In the genomic region with DNA sequence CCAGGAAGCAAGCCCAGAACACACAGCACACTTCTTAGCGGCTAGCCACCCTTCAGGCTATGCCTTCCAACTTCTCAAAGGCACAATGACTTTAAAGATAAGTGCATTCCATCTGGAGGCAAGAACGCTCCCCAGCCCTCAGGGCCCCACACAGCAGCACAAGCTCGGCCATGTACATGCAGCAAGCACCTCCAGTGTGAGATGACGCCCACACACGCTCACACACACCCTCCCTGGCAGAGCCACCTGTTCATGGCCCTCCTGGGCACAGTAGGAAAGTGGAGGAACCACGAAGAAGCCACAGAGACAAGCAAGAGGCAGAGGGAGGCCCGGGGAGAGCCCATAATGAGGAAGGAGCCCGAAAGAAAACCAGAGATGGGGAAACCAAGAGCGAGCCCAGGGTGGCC, we compare ENCODE assay signal across 8 cellular contexts. TPM values are rescaled to one million over a fixed set of nuclear protein-coding genes. Genes with fewer than 3 reads are reported as not detected.
A peak's percentile ranks its signal among the peaks of the same experiment; 100 is the strongest.
DNase-seq lines count a peak whose midpoint lies in the region; ATAC-seq, FAIRE-seq and TF ChIP-seq lines count a peak whose summit lies in the region.

No MANE protein-coding gene starts in this region.

- peak; percentile 22 for DNase-seq in NCI-H2171 (lab: John Stamatoyannopoulos, UW)
- peak; percentile 29 for DNase-seq in bronchial epithelial cell (ENCODE audit: low read depth)
- no peak for DNase-seq in osteoblast (ENCODE audit: insufficient read length, low spot score, missing footprints)
- DNase-seq in DMS114 treated with DMSO at 0.1 percent for 48 hours (lab: John Stamatoyannopoulos, UW; ENCODE audit: unreplicated experiment) = no peak
- DNase-seq in NCI-H510A treated with DMSO at 0.1 percent for 48 hours (lab: John Stamatoyannopoulos, UW) = no peak
- no peak for DNase-seq in D721Med (ENCODE audit: insufficient read length, low spot score)
- no peak for DNase-seq in AG20443 (ENCODE audit: low spot score)

- peak; percentile 27 for ATAC-seq in GM21529 (IDR thresholded peaks at IDR 0.05; ENCODE audit: unreplicated experiment)

- H2AFZ ChIP-seq in osteoblast (ENCODE audit: low read length) = no peak overlapping the region

- H3K9me3 ChIP-seq in osteoblast (ENCODE audit: low read depth, low read length) = no peaks in the 10 kb centered on the region

- peak overlapping the region; percentile 72 for H3K4me2 ChIP-seq in osteoblast (ENCODE audit: insufficient read depth, low read length)

- peaks cover 65% of the 10 kb centered on the region for H3K79me2 ChIP-seq in osteoblast (ENCODE audit: insufficient read depth, low read length)

- H3K4me1 ChIP-seq in osteoblast (ENCODE audit: insufficient read depth, low read length) = peaks cover 77% of the 10 kb centered on the region

- H3K27ac ChIP-seq in osteoblast (ENCODE audit: low read depth, low read length) = peak overlapping the region; percentile 86

- peaks cover 14% of the 10 kb centered on the region for H4K20me1 ChIP-seq in osteoblast (ENCODE audit: insufficient read depth, low read length)

- H3K27me3 ChIP-seq in bronchial epithelial cell (ENCODE audit: control insufficient read depth, insufficient read depth, low read length) = no peaks in the 10 kb centered on the region
- H3K27me3 ChIP-seq in osteoblast (ENCODE audit: insufficient read depth, low read length) = no peaks in the 10 kb centered on the region

- TF ChIP-seq CTCF in bronchial epithelial cell (IDR thresholded peaks at IDR 0.05; ENCODE audit: insufficient read depth, low read length, severe bottlenecking) = no peak
- no peak for TF ChIP-seq CTCF in osteoblast (IDR thresholded peaks at IDR 0.05; ENCODE audit: extremely low read depth, low read depth, low read length)
- TF ChIP-seq CTCF in D721Med (IDR thresholded peaks at IDR 0.05; ENCODE audit: insufficient read depth, missing control alignments) = no peak

- H3K4me3 ChIP-seq in bronchial epithelial cell (ENCODE audit: low read depth, low read length) (no peak overlapping the region), osteoblast (ENCODE audit: insufficient read depth, low read length) (no peak overlapping the region)

- H3K36me3 ChIP-seq in bronchial epithelial cell (ENCODE audit: control insufficient read depth, insufficient read depth, low read length) (no peaks in the 10 kb centered on the region), osteoblast (ENCODE audit: insufficient read depth, low read length) (no peaks in the 10 kb centered on the region)

- peak; percentile 66 for FAIRE-seq in bronchial epithelial cell (lab: Jason Lieb, UNC)
- FAIRE-seq in D721Med (lab: Jason Lieb, UNC) = no peak

RNA-seq across cellular contexts. Expression of gene BIN1, which starts 21.7 kb away (rescaled TPM):
- total RNA-seq in bronchial epithelial cell = 11.8 and 13.8 TPM in 2 replicates
- 83.7 and 85.4 TPM in 2 replicates for total RNA-seq in osteoblast

Comparison
In these comparisons a context has a peak if more than half of its experiments do, and no peak if none do; other contexts are left out.
1. DNase-seq: peak in NCI-H2171 (single experiment) and bronchial epithelial cell (single experiment); none in osteoblast (single experiment), DMS114 treated with DMSO at 0.1 percent for 48 hours (single experiment), NCI-H510A treated with DMSO at 0.1 percent for 48 hours (single experiment), D721Med (single experiment) and AG20443 (single experiment).